In the genomic region with DNA sequence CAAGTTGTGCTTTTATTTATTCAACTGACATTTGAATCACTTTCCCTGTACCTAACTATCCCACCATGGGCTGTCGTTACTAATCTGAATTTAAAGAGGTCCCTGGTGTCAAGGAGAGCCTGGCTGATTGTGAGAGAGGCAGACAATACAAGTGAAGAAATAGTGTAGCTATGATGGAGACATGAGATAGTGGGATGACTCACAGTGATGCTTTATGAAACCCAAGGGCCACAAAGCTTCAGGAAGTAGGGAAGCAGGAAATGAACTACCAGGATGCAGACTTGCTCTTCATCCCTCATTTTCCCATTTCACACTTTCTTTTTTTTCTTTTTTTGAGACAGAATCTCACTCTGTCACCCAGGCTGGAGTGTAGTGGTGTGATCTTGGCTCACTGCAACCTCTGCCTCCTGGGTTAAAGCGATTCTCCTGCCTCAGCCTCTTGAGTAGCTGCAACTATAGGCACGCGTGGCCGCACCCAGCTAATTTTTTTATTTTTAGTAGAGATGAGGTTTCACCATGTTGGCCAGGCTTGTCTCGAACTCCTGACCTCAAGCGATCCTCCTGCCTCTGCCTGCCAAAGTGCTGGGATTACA, we compare ENCODE assay signal across 8 cellular contexts. TPM values are rescaled to one million over a fixed set of nuclear protein-coding genes. Genes with fewer than 3 reads are reported as not detected.
A peak's percentile ranks its signal among the peaks of the same experiment; 100 is the strongest.
DNase-seq lines count a peak whose midpoint lies in the region; ATAC-seq and TF ChIP-seq lines count a peak whose summit lies in the region.
"Not testable (repeated sequence)": the region's sequence is repeated elsewhere in the genome, so short reads cannot be mapped to it uniquely, and the experiment has no call there.

No MANE protein-coding gene starts in this region.

- not testable (repeated sequence) for H4K5ac ChIP-seq in IMR-90 (ENCODE audit: low read depth, low read length)

- not testable (repeated sequence) for H3K4me3 ChIP-seq in IMR-90 (ENCODE audit: insufficient read depth, low read depth, low read length); foreskin fibroblast (ENCODE audit: low read depth in 1 of 2, low read length in 2 of 2)

- H3K14ac ChIP-seq in IMR-90 (replicated peaks; ENCODE audit: low read depth, low read length): not testable (repeated sequence)

- H3K9me3 Mint-ChIP-seq in activated naive CD4-positive, alpha-beta T cell treated with anti-CD3 and anti-CD28 coated beads, Interleukin-2, amount 50 U/mL, for 24 hours; stimulated activated naive CD8-positive, alpha-beta T cell treated with anti-CD3 and anti-CD28 coated beads, Interleukin-15, amount 100 ng/mL, for 72 hours: not testable (repeated sequence)

- H2AFZ ChIP-seq in IMR-90 (replicated peaks; ENCODE audit: low read length, poor library complexity): peak overlapping the region; percentile 27

- not testable (repeated sequence) for H3K18ac ChIP-seq in IMR-90 (ENCODE audit: low read depth, low read length)

- not testable (repeated sequence) for H3K56ac ChIP-seq in IMR-90 (ENCODE audit: extremely low read depth, insufficient read depth, low read length)

- TF ChIP-seq POLR2A in IMR-90 (IDR thresholded peaks at IDR 0.05; ENCODE audit: low read depth, low read length): not testable (repeated sequence)

- not testable (repeated sequence) for H3K4me3 Mint-ChIP-seq in activated naive CD4-positive, alpha-beta T cell treated with anti-CD3 and anti-CD28 coated beads, Interleukin-2, amount 50 U/mL, for 24 hours
- peak overlapping the region; percentile 30 to 33 for H3K4me3 Mint-ChIP-seq in stimulated activated naive CD8-positive, alpha-beta T cell treated with anti-CD3 and anti-CD28 coated beads, Interleukin-15, amount 100 ng/mL, for 72 hours

- not testable (repeated sequence) for TF ChIP-seq RAD21 in IMR-90 (IDR thresholded peaks at IDR 0.05; ENCODE audit: low read length)

- H3K4ac ChIP-seq in IMR-90 (ENCODE audit: low read depth, low read length): not testable (repeated sequence)

- not testable (repeated sequence) for H3K27ac ChIP-seq in IMR-90 (ENCODE audit: insufficient read depth, low read length)

- BruUV-seq in IMR-90 (replicated peaks; lab: Mats Ljungman, UMichigan): not testable (repeated sequence)

- H2BK5ac ChIP-seq in IMR-90 (ENCODE audit: low read depth, low read length, poor library complexity, severe bottlenecking): not testable (repeated sequence)

- H3K36me3 ChIP-seq in IMR-90 (ENCODE audit: control insufficient read depth, insufficient read depth, low read length): not testable (repeated sequence)

- H2AK5ac ChIP-seq in IMR-90 (ENCODE audit: low read depth, low read length): not testable (repeated sequence)

- not testable (repeated sequence) for H3K9me1 ChIP-seq in IMR-90 (ENCODE audit: insufficient read depth, low read length)

- H3K9ac ChIP-seq in IMR-90 (ENCODE audit: low read depth, low read length): not testable (repeated sequence)

- peak overlapping the region in 1 of 2 experiments; percentile 65; a peak in 2 of 4 replicates for H4K8ac ChIP-seq in IMR-90 (ENCODE audit: low read depth in 2 of 2, low read length in 2 of 2)

- dilution Hi-C loops in IMR-90 (cut with HindIII; ENCODE audit: low sequenced_read_pairs, unreplicated experiment): not testable (repeated sequence)

- H2BK20ac ChIP-seq in IMR-90 (ENCODE audit: low read depth, low read length): not testable (repeated sequence)

- not testable (repeated sequence) for TF ChIP-seq CTCF in IMR-90 (conservative IDR thresholded peaks at IDR 0.05; ENCODE audit: low read depth, low read length); foreskin fibroblast (IDR thresholded peaks at IDR 0.05; ENCODE audit: low read depth, low read length)

- H2BK120ac ChIP-seq in IMR-90 (ENCODE audit: low read depth, low read length): not testable (repeated sequence)

- not testable (repeated sequence) for H3K4me1 ChIP-seq in IMR-90 (ENCODE audit: control insufficient read depth, insufficient read depth, low read length)

- H4K91ac ChIP-seq in IMR-90 (ENCODE audit: insufficient read depth, low read depth, low read length): not testable (repeated sequence)

- no CpG with 5 or more reads among the region's 7 CpGs for WGBS in IMR-90 (ENCODE audit: extremely low coverage in 2 of 2, insufficient read length in 1 of 2), 2 experiments

- POLR2A ChIA-PET in IMR-90 (lab: Charles Lee; ENCODE audit: unreplicated experiment): not testable (repeated sequence)

- ATAC-seq in GM19452 (IDR thresholded peaks at IDR 0.05; ENCODE audit: unreplicated experiment): peak; percentile 21
- ATAC-seq in HG02852 (IDR thresholded peaks at IDR 0.05; ENCODE audit: unreplicated experiment): peak; percentile 25
- peak; percentile 86 for ATAC-seq in IMR-90 (ENCODE audit: low read depth)
- peak; percentile 78 for ATAC-seq in stimulated activated naive CD8-positive, alpha-beta T cell treated with anti-CD3 and anti-CD28 coated beads, Interleukin-15, amount 100 ng/mL, for 72 hours

- H3K4me1 Mint-ChIP-seq in activated naive CD4-positive, alpha-beta T cell treated with anti-CD3 and anti-CD28 coated beads, Interleukin-2, amount 50 U/mL, for 24 hours: peaks cover 49% of the 10 kb centered on the region
- peaks cover 41% of the 10 kb centered on the region for H3K4me1 Mint-ChIP-seq in stimulated activated naive CD8-positive, alpha-beta T cell treated with anti-CD3 and anti-CD28 coated beads, Interleukin-15, amount 100 ng/mL, for 72 hours

- not testable (repeated sequence) for H2BK15ac ChIP-seq in IMR-90 (ENCODE audit: low read depth, low read length)

- H3K27ac Mint-ChIP-seq in activated naive CD4-positive, alpha-beta T cell treated with anti-CD3 and anti-CD28 coated beads, Interleukin-2, amount 50 U/mL, for 24 hours: peak overlapping the region; percentile 8
- H3K27ac Mint-ChIP-seq in stimulated activated naive CD8-positive, alpha-beta T cell treated with anti-CD3 and anti-CD28 coated beads, Interleukin-15, amount 100 ng/mL, for 72 hours: peak overlapping the region in 1 of 2 donors; percentile 57

- in situ Hi-C loops in IMR-90 (cut with MboI; ENCODE audit: low sequenced_read_pairs): not testable (repeated sequence)

- not testable (repeated sequence) for H4K20me1 ChIP-seq in IMR-90 (ENCODE audit: insufficient read depth, low read length)

- not testable (repeated sequence) for H3K36me3 Mint-ChIP-seq in activated naive CD4-positive, alpha-beta T cell treated with anti-CD3 and anti-CD28 coated beads, Interleukin-2, amount 50 U/mL, for 24 hours

- CTCF ChIA-PET in IMR-90 (lab: Yijun Ruan, JAX): not testable (repeated sequence)

- H3K4me2 ChIP-seq in IMR-90 (ENCODE audit: low read depth, low read length): not testable (repeated sequence)

- intact Hi-C loops in IMR-90 (cut with micrococcal nuclease): not testable (repeated sequence)

- DNase-seq in EH (ENCODE audit: low read depth) (peak; percentile 86), IMR-90 (peak; percentile 87), RPMI7951 (ENCODE audit: low read depth) (peak; percentile 88), foreskin fibroblast (peak; percentile 58 to 83)
- peak in 1 of 2 donors; percentile 15 for DNase-seq in stimulated activated naive CD8-positive, alpha-beta T cell treated with anti-CD3 and anti-CD28 coated beads, Interleukin-15, amount 100 ng/mL, for 72 hours

- H3K9me3 ChIP-seq in IMR-90 (ENCODE audit: control insufficient read depth, insufficient read depth, low read length): not testable (repeated sequence)

- not testable (repeated sequence) for H3K79me1 ChIP-seq in IMR-90 (ENCODE audit: low read depth in 1 of 2, low read length in 2 of 2)

- H3K27me3 Mint-ChIP-seq in activated naive CD4-positive, alpha-beta T cell treated with anti-CD3 and anti-CD28 coated beads, Interleukin-2, amount 50 U/mL, for 24 hours; stimulated activated naive CD8-positive, alpha-beta T cell treated with anti-CD3 and anti-CD28 coated beads, Interleukin-15, amount 100 ng/mL, for 72 hours: not testable (repeated sequence)

- H3K23ac ChIP-seq in IMR-90 (ENCODE audit: low read depth, low read length): not testable (repeated sequence)

- H3K27me3 ChIP-seq in IMR-90 (ENCODE audit: control insufficient read depth, insufficient read depth, low read length): not testable (repeated sequence)

- not testable (repeated sequence) for H2AK9ac ChIP-seq in IMR-90 (replicated peaks; ENCODE audit: low read depth, low read length, poor library complexity)

TF ChIP-seq in IMR-90, 13 proteins besides CTCF, POLR2A, EP300 and RAD21:
- TF ChIP-seq FOS (IDR thresholded peaks at IDR 0.05; ENCODE audit: low read depth, low read length) (peak; percentile 62), CEBPB (IDR thresholded peaks at IDR 0.05; ENCODE audit: low read depth, low read length) (peak; percentile 83)

RNA-seq across cellular contexts. Expression of gene SUB1, which starts 47.8 kb away (rescaled TPM):
- 19.5 and 90.5 TPM in 2 replicates for total RNA-seq in IMR-90 (2012; rRNA removed)
- polyA plus RNA-seq in IMR-90 (2012; rRNA removed): 117 and 155 TPM in 2 replicates
- polyA plus RNA-seq in IMR-90 (2012; cell fraction: cytosol; rRNA removed): 3.1 and 6.0 TPM in 2 replicates
- 4.2 and 27.6 TPM in 2 replicates for polyA plus RNA-seq in IMR-90 (2012; cell fraction: nucleus; rRNA removed; ENCODE audit: low replicate concordance)
- 391 and 400 TPM in 2 replicates for total RNA-seq in RPMI7951 (2014; rRNA removed; shearing (Covaris generic))

Comparison
In these comparisons a context has a peak if more than half of its experiments do, and no peak if none do; other contexts are left out.
1. ATAC-seq: peak in every context shown above with its lines; median percentile 86 in IMR-90; 78 in stimulated activated naive CD8-positive, alpha-beta T cell treated with anti-CD3 and anti-CD28 coated beads, Interleukin-15, amount 100 ng/mL, for 72 hours; 25 in HG02852; 21 in GM19452.